ENCODE assay signal across 20 cellular contexts in genomic region chr21:31999810-32000468, GRCh38.
A peak's percentile ranks its signal among the peaks of the same experiment; 100 is the strongest.
DNase-seq lines count a peak whose midpoint lies in the region; FAIRE-seq and TF ChIP-seq lines count a peak whose summit lies in the region.
"Had no signal": no experiment of that assay in that cellular context is flagged by ENCODE, and none has a peak within 500 bp of the region (broad histone marks: within the 10 kb centered on the region; RNA-seq: fewer than 3 reads in every experiment).

No MANE protein-coding gene starts in this region.

- H2AFZ ChIP-seq in H9 (ENCODE audit: low read length), result no peak overlapping the region
- H2AFZ ChIP-seq: GM23338 had no signal

- H3K4me3 ChIP-seq in bronchial epithelial cell (ENCODE audit: low read depth, low read length), result no peak overlapping the region
- H3K4me3 ChIP-seq: BLaER1, GM23338 had no signal

- no peak overlapping the region for H2BK15ac ChIP-seq in H9 (ENCODE audit: low read depth, low read length)

- no peak overlapping the region for H3K14ac ChIP-seq in H9 (ENCODE audit: insufficient read depth, low read length)

- DNase-seq in H9 (no peak), bronchial epithelial cell (ENCODE audit: low read depth) (no peak), neural crest cell (ENCODE audit: low read depth, low spot score) (no peak), urothelium cell line (ENCODE audit: low spot score) (no peak), GOT3 (lab: John Stamatoyannopoulos, UW) (no peak), NCI-H2196 (lab: John Stamatoyannopoulos, UW; ENCODE audit: unreplicated experiment) (no peak)
- DNase-seq in activated T-helper 2 cell treated with anti-CD3 and anti-CD28 coated beads, Interferon-gamma antibody, Interleukin-2, Interleukin-4, amounts not matched to agents 10 μg/mL and 5 μg/mL and 100 μg/mL, durations not matched to agents 14 hours and 24 hours and 36 hours (ENCODE audit: low spot score), result no peak
- DNase-seq: AML-193; CD4-positive, alpha-beta memory T cell; DMS153; DMS79; GDM1; H7; KBM-7 had no signal

- TF ChIP-seq CTCF in H9 (conservative IDR thresholded peaks at IDR 0.05), result no peak
- TF ChIP-seq CTCF in bronchial epithelial cell (IDR thresholded peaks at IDR 0.05; ENCODE audit: insufficient read depth, low read length, severe bottlenecking), result no peak
- TF ChIP-seq CTCF in neural crest cell (conservative IDR thresholded peaks at IDR 0.05), result no peak

- H3K27me3 ChIP-seq in H9 (ENCODE audit: insufficient read depth, low read length) (no peaks in the 10 kb centered on the region), bronchial epithelial cell (ENCODE audit: control insufficient read depth, insufficient read depth, low read length) (no peaks in the 10 kb centered on the region)
- H3K27me3 ChIP-seq: BLaER1 had no signal

- H3K4me1 Mint-ChIP-seq in H9 (peaks cover 3 to 4% of the 10 kb centered on the region in 2 experiments; a peak in 1 of 4 replicates), neural crest cell (no peaks in the 10 kb centered on the region)
- H3K4me1 Mint-ChIP-seq in activated T-helper 2 cell treated with anti-CD3 and anti-CD28 coated beads, Interferon-gamma antibody, Interleukin-2, Interleukin-4, amounts not matched to agents 10 μg/mL and 5 μg/mL and 100 μg/mL, durations not matched to agents 14 hours and 24 hours and 36 hours (ENCODE audit: low read depth), result no peaks in the 10 kb centered on the region
- H3K4me1 Mint-ChIP-seq: CD14-positive monocyte; CD4-positive, alpha-beta memory T cell; GM23338 had no signal

- H3K4me3 Mint-ChIP-seq in H9 (no peak overlapping the region), neural crest cell (no peak overlapping the region)
- no peak overlapping the region for H3K4me3 Mint-ChIP-seq in activated T-helper 2 cell treated with anti-CD3 and anti-CD28 coated beads, Interferon-gamma antibody, Interleukin-2, Interleukin-4, amounts not matched to agents 10 μg/mL and 5 μg/mL and 100 μg/mL, durations not matched to agents 14 hours and 24 hours and 36 hours (ENCODE audit: low read depth)
- H3K4me3 Mint-ChIP-seq: CD14-positive monocyte; CD4-positive, alpha-beta memory T cell; GM23338 had no signal

- H3K9me3 Mint-ChIP-seq in H9 (no peaks in the 10 kb centered on the region), neural crest cell (peaks cover 3% of the 10 kb centered on the region)
- no peaks in the 10 kb centered on the region for H3K9me3 Mint-ChIP-seq in activated T-helper 2 cell treated with anti-CD3 and anti-CD28 coated beads, Interferon-gamma antibody, Interleukin-2, Interleukin-4, amounts not matched to agents 10 μg/mL and 5 μg/mL and 100 μg/mL, durations not matched to agents 14 hours and 24 hours and 36 hours
- H3K9me3 Mint-ChIP-seq: GM23338 had no signal

- H3K36me3 Mint-ChIP-seq in H9 (ENCODE audit: insufficient read depth in 1 of 3, low read depth in 3 of 3) (peaks cover 6 to 20% (median 9%) of the 10 kb centered on the region in 3 experiments; a peak in 6 of 7 replicates), neural crest cell (ENCODE audit: low read depth) (peaks cover 33% of the 10 kb centered on the region)
- no peaks in the 10 kb centered on the region for H3K36me3 Mint-ChIP-seq in activated T-helper 2 cell treated with anti-CD3 and anti-CD28 coated beads, Interferon-gamma antibody, Interleukin-2, Interleukin-4, amounts not matched to agents 10 μg/mL and 5 μg/mL and 100 μg/mL, durations not matched to agents 14 hours and 24 hours and 36 hours (ENCODE audit: low read depth)
- H3K36me3 Mint-ChIP-seq: CD14-positive monocyte; CD4-positive, alpha-beta memory T cell had no signal

- no peak overlapping the region for H2BK120ac ChIP-seq in H9 (ENCODE audit: low read depth, low read length, poor library complexity, severe bottlenecking)

- H2AK5ac ChIP-seq in H9 (ENCODE audit: insufficient read length, low read length), result no peak overlapping the region

- H3K79me1 ChIP-seq in H9 (ENCODE audit: insufficient read depth, low read depth, low read length, poor library complexity, severe bottlenecking), result no peaks in the 10 kb centered on the region

- intact Hi-C loops in activated T-helper 2 cell treated with anti-CD3 and anti-CD28 coated beads, Interferon-gamma antibody, Interleukin-2, Interleukin-4, amounts not matched to agents 10 μg/mL and 5 μg/mL and 100 μg/mL, durations not matched to agents 14 hours and 24 hours and 36 hours (cut with micrococcal nuclease), result no loop called here

- H3K9ac ChIP-seq in H9 (ENCODE audit: extremely low read depth, insufficient read length, low read length), result no peak overlapping the region
- H3K9ac ChIP-seq: BLaER1 had no signal

- FAIRE-seq in bronchial epithelial cell (lab: Jason Lieb, UNC) (peak; percentile 43), urothelium cell line (lab: Jason Lieb, UNC) (peak; percentile 61)
- FAIRE-seq: A204.1, GM12892, GM18507 had no signal

- H2BK12ac ChIP-seq in H9 (ENCODE audit: insufficient read length, low read depth, low read length), result no peak overlapping the region

- H2BK5ac ChIP-seq in H9 (ENCODE audit: insufficient read length, low read length), result no peak overlapping the region

- peak overlapping the region in 2 of 3 experiments; percentile 31 to 85; a peak in 4 of 7 replicates for H3K27ac Mint-ChIP-seq in H9
- H3K27ac Mint-ChIP-seq in neural crest cell (ENCODE audit: unreplicated experiment), result peak overlapping the region; percentile 75
- H3K27ac Mint-ChIP-seq in activated T-helper 2 cell treated with anti-CD3 and anti-CD28 coated beads, Interferon-gamma antibody, Interleukin-2, Interleukin-4, amounts not matched to agents 10 μg/mL and 5 μg/mL and 100 μg/mL, durations not matched to agents 14 hours and 24 hours and 36 hours, result no peak overlapping the region
- H3K27ac Mint-ChIP-seq: CD14-positive monocyte; CD4-positive, alpha-beta memory T cell; GM23338 had no signal

- H3K4me2 ChIP-seq in H9 (ENCODE audit: insufficient read depth, insufficient read length, low read length), result no peak overlapping the region
- H3K4me2 ChIP-seq: BLaER1, GM23338 had no signal

- no peak overlapping the region for H4K5ac ChIP-seq in H9 (ENCODE audit: insufficient read length, low read depth, low read length)

- no peaks in the 10 kb centered on the region for H3K36me3 ChIP-seq in bronchial epithelial cell (ENCODE audit: control insufficient read depth, insufficient read depth, low read length)

- H3K23ac ChIP-seq in H9 (ENCODE audit: insufficient read length, low read depth, low read length), result no peak overlapping the region

- H3T11ph ChIP-seq in H9 (ENCODE audit: low read length), result no peak overlapping the region

- no peak overlapping the region for H4K8ac ChIP-seq in H9 (replicated peaks; ENCODE audit: insufficient read length, low read depth, low read length)

- H3K18ac ChIP-seq in H9 (ENCODE audit: insufficient read length, low read depth, low read length), result no peak overlapping the region

- H3K4ac ChIP-seq in H9 (ENCODE audit: low read depth, low read length), result no peak overlapping the region

- H3K79me2 ChIP-seq in H9 (ENCODE audit: insufficient read depth, low read length), result no peaks in the 10 kb centered on the region

- H3K9me3 ChIP-seq in H9 (ENCODE audit: control insufficient read depth, low read depth, low read length), result no peaks in the 10 kb centered on the region
- H3K9me3 ChIP-seq: BLaER1 had no signal

- no peak overlapping the region for H2BK20ac ChIP-seq in H9 (ENCODE audit: low read depth, low read length, poor library complexity, severe bottlenecking)

- WGBS in H9 (ENCODE audit: extremely low coverage, insufficient read length, low lambda C conversion rate), result no CpG with 5 or more reads among the region's 12 CpGs

- no peaks in the 10 kb centered on the region for H3K23me2 ChIP-seq in H9 (ENCODE audit: insufficient read length, low read depth, low read length, poor library complexity, severe bottlenecking)

- no peak overlapping the region for H3K27ac ChIP-seq in H9 (ENCODE audit: insufficient read length, low read depth, low read length)
- H3K27ac ChIP-seq: BLaER1 had no signal

- no peak overlapping the region for H4K91ac ChIP-seq in H9 (ENCODE audit: insufficient read length, low read depth, low read length)

- H3K27me3 Mint-ChIP-seq in H9 (ENCODE audit: low read depth), result no peaks in the 10 kb centered on the region
- H3K27me3 Mint-ChIP-seq in neural crest cell (ENCODE audit: low read depth), result no peaks in the 10 kb centered on the region
- H3K27me3 Mint-ChIP-seq in activated T-helper 2 cell treated with anti-CD3 and anti-CD28 coated beads, Interferon-gamma antibody, Interleukin-2, Interleukin-4, amounts not matched to agents 10 μg/mL and 5 μg/mL and 100 μg/mL, durations not matched to agents 14 hours and 24 hours and 36 hours (ENCODE audit: low read depth), result no peaks in the 10 kb centered on the region

- no peaks in the 10 kb centered on the region for H3K4me1 ChIP-seq in H9 (ENCODE audit: insufficient read depth, low read length)
- H3K4me1 ChIP-seq: BLaER1 had no signal

- H4K20me1 ChIP-seq in H9 (ENCODE audit: control insufficient read depth, insufficient read depth, insufficient read length), result no peaks in the 10 kb centered on the region
- H4K20me1 ChIP-seq: BLaER1 had no signal

- no peak overlapping the region for H3K56ac ChIP-seq in H9 (ENCODE audit: insufficient read length, low read depth, low read length)
